In the genomic region with DNA sequence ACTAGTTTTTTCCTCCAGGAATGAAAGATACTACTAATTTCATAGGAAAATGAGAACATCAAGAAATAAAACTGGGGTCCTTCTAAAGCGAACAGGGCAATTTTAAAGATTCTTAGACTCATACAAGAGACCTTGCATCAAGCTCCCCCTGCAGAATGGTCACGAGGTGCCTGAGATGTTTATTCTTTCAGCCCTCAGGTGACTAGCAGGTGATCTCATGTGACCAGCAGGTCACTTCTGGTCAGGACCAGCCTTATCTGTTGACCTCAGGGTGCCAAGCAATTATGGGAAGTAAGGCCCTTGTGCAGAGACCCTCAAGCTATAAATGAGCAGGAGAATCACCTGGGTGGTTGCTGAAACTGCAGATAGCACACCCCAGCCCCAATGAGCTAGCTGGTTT, we compare ENCODE assay signal across 20 cellular contexts.
"Had no signal": no experiment of that assay in that cellular context is flagged by ENCODE, and none has a peak within 500 bp of the region (broad histone marks: within the 10 kb centered on the region; RNA-seq: fewer than 3 reads in every experiment).

No MANE protein-coding gene starts in this region.

- H3K36me3 ChIP-seq: MG63 had no signal

- DNase-seq: Karpas-422, KG1, MG63, NCI-H1092, NCI-H1105 treated with DMSO at 0.1 percent for 48 hours, NCI-H1417 treated with DMSO at 0.1 percent for 48 hours, NCI-H1694 treated with DMSO at 0.1 percent for 48 hours, NCI-H1930, NCI-H2081, NCI-H2171, NCI-H226, NCI-H446, NCI-H510A, NCI-H524 treated with DMSO at 0.1 percent for 48 hours, NCI-H69, NCI-H774, Right ventricle myocardium superior, RPMI8226, SK-N-SH, T-helper 1 cell had no signal

- H3K9me3 ChIP-seq: MG63, SK-N-SH had no signal

- H3K9ac ChIP-seq: SK-N-SH had no signal

- H3K27me3 ChIP-seq: MG63 had no signal

- H3K4me3 ChIP-seq: MG63 had no signal

- H3K4me2 ChIP-seq: SK-N-SH had no signal
